Comparison of ENCODE assay signal across 15 cellular contexts in genomic region chr12:113142886-113143329, GRCh38. TPM values are rescaled to one million over a fixed set of nuclear protein-coding genes. Genes with fewer than 3 reads are reported as not detected.
A peak's percentile ranks its signal among the peaks of the same experiment; 100 is the strongest.
DNase-seq lines count a peak whose midpoint lies in the region; ATAC-seq and TF ChIP-seq lines count a peak whose summit lies in the region.
"Had no signal": no experiment of that assay in that cellular context is flagged by ENCODE, and none has a peak within 500 bp of the region (broad histone marks: within the 10 kb centered on the region; RNA-seq: fewer than 3 reads in every experiment).

No MANE protein-coding gene starts in this region.

- POLR2A ChIA-PET in activated CD8-positive, alpha-beta T cell treated with anti-CD3 and anti-CD28 coated beads for 36 hours (lab: Charles Lee) = interaction anchor here (1.8 kb wide), 1 partner anchor 10 kb away, joined by 4 read pairs; no protein-coding TSS in a partner anchor
- POLR2A ChIA-PET in activated CD8-positive, alpha-beta T cell treated with anti-CD3 and anti-CD28 coated beads, Interleukin-2, amount 10 ng/mL, durations not matched to agents 7 days and 5 days (lab: Charles Lee) = no interaction called here

- H3K4me3 ChIP-seq in adrenal gland (no peak overlapping the region), right lobe of liver (no peak overlapping the region), testis (no peak overlapping the region)
- H3K4me3 ChIP-seq: A549, cardiac muscle cell, gastrocnemius medialis had no signal

- no peak for ATAC-seq in activated CD8-positive, alpha-beta T cell treated with anti-CD3 and anti-CD28 coated beads for 36 hours
- no peak for ATAC-seq in activated CD8-positive, alpha-beta T cell treated with anti-CD3 and anti-CD28 coated beads, Interleukin-2, amount 10 ng/mL, durations not matched to agents 7 days and 5 days
- ATAC-seq in right lobe of liver = peak in 3 of 4 donors; percentile 44 to 61 (median 52)
- no peak for ATAC-seq in HG02763 (IDR thresholded peaks at IDR 0.05; ENCODE audit: unreplicated experiment)
- ATAC-seq: gastrocnemius medialis had no signal

- 39 to 50% (median 47%) methylated on average over 5 of the region's 5 CpGs for WGBS in adrenal gland, 4 donors
- no CpG with 5 or more reads among the region's 5 CpGs for WGBS in right lobe of liver (ENCODE audit: insufficient coverage, low coverage, low lambda C conversion rate, missing lambda C conversion rate)
- 66 to 77% methylated on average over 3 to 5 of the region's 5 CpGs for WGBS in testis, 2 donors

- H3K27me3 Mint-ChIP-seq in activated CD8-positive, alpha-beta T cell treated with anti-CD3 and anti-CD28 coated beads for 36 hours = no peaks in the 10 kb centered on the region
- peaks cover 10% of the 10 kb centered on the region for H3K27me3 Mint-ChIP-seq in activated CD8-positive, alpha-beta T cell treated with anti-CD3 and anti-CD28 coated beads, Interleukin-2, amount 10 ng/mL, durations not matched to agents 7 days and 5 days (ENCODE audit: low read depth)

- TF ChIP-seq POLR2A in adrenal gland (IDR thresholded peaks at IDR 0.05) = no peak
- TF ChIP-seq POLR2A in right lobe of liver (IDR thresholded peaks at IDR 0.05) = no peak
- TF ChIP-seq POLR2A in testis (IDR thresholded peaks at IDR 0.05) = no peak

- no peak for DNase-seq in activated CD8-positive, alpha-beta T cell treated with anti-CD3 and anti-CD28 coated beads for 36 hours
- no peak for DNase-seq in activated CD8-positive, alpha-beta T cell treated with anti-CD3 and anti-CD28 coated beads, Interleukin-2, amount 10 ng/mL, durations not matched to agents 7 days and 5 days
- DNase-seq in adrenal gland = no peak
- DNase-seq in right lobe of liver = no peak
- DNase-seq in testis = no peak
- no peak for DNase-seq in stimulated activated CD4-positive, alpha-beta T cell treated with anti-CD3 and anti-CD28 coated beads, Interleukin-12 subunit alpha, Interleukin-12 subunit beta, amount 100 ng/mL, for 4 hours
- no peak for DNase-seq in HuH-7 (ENCODE audit: low spot score)
- DNase-seq: activated naive CD4-positive, alpha-beta T cell treated with anti-CD3 and anti-CD28 coated beads, Interleukin-2, amount 10 ng/mL, durations not matched to agents 7 days and 5 days; HCEC 1CT; stimulated activated naive CD4-positive, alpha-beta T cell had no signal

- H3K27ac Mint-ChIP-seq in activated CD8-positive, alpha-beta T cell treated with anti-CD3 and anti-CD28 coated beads for 36 hours = peak overlapping the region; percentile 76
- no peak overlapping the region for H3K27ac Mint-ChIP-seq in activated CD8-positive, alpha-beta T cell treated with anti-CD3 and anti-CD28 coated beads, Interleukin-2, amount 10 ng/mL, durations not matched to agents 7 days and 5 days
- H3K27ac Mint-ChIP-seq: activated naive CD4-positive, alpha-beta T cell treated with anti-CD3 and anti-CD28 coated beads, Interleukin-2, amount 10 ng/mL, durations not matched to agents 7 days and 5 days had no signal

- peaks cover 5% of the 10 kb centered on the region for H3K9me3 Mint-ChIP-seq in activated CD8-positive, alpha-beta T cell treated with anti-CD3 and anti-CD28 coated beads for 36 hours
- no peaks in the 10 kb centered on the region for H3K9me3 Mint-ChIP-seq in activated CD8-positive, alpha-beta T cell treated with anti-CD3 and anti-CD28 coated beads, Interleukin-2, amount 10 ng/mL, durations not matched to agents 7 days and 5 days (ENCODE audit: insufficient read depth)
- H3K9me3 Mint-ChIP-seq: activated naive CD4-positive, alpha-beta T cell treated with anti-CD3 and anti-CD28 coated beads, Interleukin-2, amount 10 ng/mL, durations not matched to agents 7 days and 5 days had no signal

- no peaks in the 10 kb centered on the region for H3K36me3 Mint-ChIP-seq in activated CD8-positive, alpha-beta T cell treated with anti-CD3 and anti-CD28 coated beads for 36 hours (ENCODE audit: low read depth)
- H3K36me3 Mint-ChIP-seq in activated CD8-positive, alpha-beta T cell treated with anti-CD3 and anti-CD28 coated beads, Interleukin-2, amount 10 ng/mL, durations not matched to agents 7 days and 5 days (ENCODE audit: low read depth) = no peaks in the 10 kb centered on the region
- H3K36me3 Mint-ChIP-seq: activated naive CD4-positive, alpha-beta T cell treated with anti-CD3 and anti-CD28 coated beads, Interleukin-2, amount 10 ng/mL, durations not matched to agents 7 days and 5 days had no signal

- intact Hi-C loops in activated CD8-positive, alpha-beta T cell treated with anti-CD3 and anti-CD28 coated beads for 36 hours (cut with micrococcal nuclease) = no loop called here
- intact Hi-C loops in adrenal gland (cut with DNase I) (no loop called here), right lobe of liver (cut with DNase I) (no loop called here), testis (cut with DNase I; ENCODE audit: low total_unique reads) (no loop called here)

- no peak overlapping the region for H3K4me3 Mint-ChIP-seq in activated CD8-positive, alpha-beta T cell treated with anti-CD3 and anti-CD28 coated beads for 36 hours
- no peak overlapping the region for H3K4me3 Mint-ChIP-seq in activated CD8-positive, alpha-beta T cell treated with anti-CD3 and anti-CD28 coated beads, Interleukin-2, amount 10 ng/mL, durations not matched to agents 7 days and 5 days
- H3K4me3 Mint-ChIP-seq: activated naive CD4-positive, alpha-beta T cell treated with anti-CD3 and anti-CD28 coated beads, Interleukin-2, amount 10 ng/mL, durations not matched to agents 7 days and 5 days had no signal

- no peaks in the 10 kb centered on the region for H3K9me3 ChIP-seq in adrenal gland (replicated peaks in 1 of 3)
- H3K9me3 ChIP-seq in right lobe of liver = no peaks in the 10 kb centered on the region
- no peaks in the 10 kb centered on the region for H3K9me3 ChIP-seq in testis
- H3K9me3 ChIP-seq: gastrocnemius medialis had no signal

- H3K27ac ChIP-seq in adrenal gland (peak overlapping the region in 4 of 5 donors; percentile 73 to 94 (median 88)), right lobe of liver (no peak overlapping the region), testis (peak overlapping the region; percentile 42 to 72)
- H3K27ac ChIP-seq: A549, cardiac muscle cell, gastrocnemius medialis had no signal

- H3K4me1 ChIP-seq in adrenal gland (replicated peaks in 1 of 2) = peaks cover 14 to 22% of the 10 kb centered on the region in 2 donors
- no peaks in the 10 kb centered on the region for H3K4me1 ChIP-seq in right lobe of liver
- peaks cover 11% of the 10 kb centered on the region for H3K4me1 ChIP-seq in testis
- H3K4me1 ChIP-seq: A549, gastrocnemius medialis had no signal

- H3K4me1 Mint-ChIP-seq in activated CD8-positive, alpha-beta T cell treated with anti-CD3 and anti-CD28 coated beads for 36 hours (ENCODE audit: low read depth) = peaks cover 8% of the 10 kb centered on the region
- H3K4me1 Mint-ChIP-seq in activated CD8-positive, alpha-beta T cell treated with anti-CD3 and anti-CD28 coated beads, Interleukin-2, amount 10 ng/mL, durations not matched to agents 7 days and 5 days (ENCODE audit: low read depth) = no peaks in the 10 kb centered on the region
- H3K4me1 Mint-ChIP-seq: activated naive CD4-positive, alpha-beta T cell treated with anti-CD3 and anti-CD28 coated beads, Interleukin-2, amount 10 ng/mL, durations not matched to agents 7 days and 5 days had no signal

- CTCF ChIA-PET in activated CD8-positive, alpha-beta T cell treated with anti-CD3 and anti-CD28 coated beads for 36 hours (lab: Charles Lee) = interaction anchor here (1.0 kb wide), 1 partner anchor 10 kb away, joined by 4 read pairs; no protein-coding TSS in a partner anchor
- CTCF ChIA-PET in activated CD8-positive, alpha-beta T cell treated with anti-CD3 and anti-CD28 coated beads, Interleukin-2, amount 10 ng/mL, durations not matched to agents 7 days and 5 days (lab: Charles Lee) = interaction anchor here (0.6 kb wide), 1 partner anchor 757 kb away, joined by 3 read pairs; no protein-coding TSS in a partner anchor

- no peak for TF ChIP-seq CTCF in activated CD8-positive, alpha-beta T cell treated with anti-CD3 and anti-CD28 coated beads for 36 hours (IDR thresholded peaks at IDR 0.05)
- TF ChIP-seq CTCF in adrenal gland (IDR thresholded peaks at IDR 0.05) (no peak), right lobe of liver (IDR thresholded peaks at IDR 0.05) (no peak), testis (IDR thresholded peaks at IDR 0.05) (no peak)

- no peaks in the 10 kb centered on the region for H3K27me3 ChIP-seq in adrenal gland
- H3K27me3 ChIP-seq in right lobe of liver = no peaks in the 10 kb centered on the region
- no peaks in the 10 kb centered on the region for H3K27me3 ChIP-seq in testis
- H3K27me3 ChIP-seq: cardiac muscle cell had no signal

- H3K36me3 ChIP-seq in adrenal gland (replicated peaks in 1 of 2) (no peaks in the 10 kb centered on the region), right lobe of liver (no peaks in the 10 kb centered on the region), testis (ENCODE audit: low read depth, missing control alignments) (no peaks in the 10 kb centered on the region)
- H3K36me3 ChIP-seq: cardiac muscle cell, gastrocnemius medialis had no signal

RNA-seq across cellular contexts. Expression of gene CFAP73, which starts 6.6 kb away (rescaled TPM):
- 1 to 10 TPM; 1.7 to 1.9 TPM for total RNA-seq in activated CD8-positive, alpha-beta T cell treated with anti-CD3 and anti-CD28 coated beads for 36 hours
- total RNA-seq in activated CD8-positive, alpha-beta T cell treated with anti-CD3 and anti-CD28 coated beads, Interleukin-2, amount 10 ng/mL, durations not matched to agents 7 days and 5 days = under 1 TPM; 0.23 to 0.34 TPM
- total RNA-seq in adrenal gland = under 1 TPM in 2 of 8 donors, not detected in 6; 0.14 to 0.28 TPM
- polyA plus RNA-seq in adrenal gland = under 1 TPM in 2 of 3 donors, not detected in 1; 0.24 to 0.57 TPM
- under 1 TPM in 1 of 6 experiments, not detected in 5; 0.15 TPM for total RNA-seq in right lobe of liver
- total RNA-seq in testis = under 1 TPM in 1 of 2 donors, not detected in 1; 0.81 TPM
- polyA plus RNA-seq in testis (ENCODE audit: insufficient read depth, low read depth, low replicate concordance) = 1.2 TPM
- total RNA-seq: cardiac muscle cell, gastrocnemius medialis, SK-MEL-5 had no signal
- polyA plus RNA-seq: cardiac muscle cell had no signal

RNA-seq across cellular contexts. Expression of gene RASAL1, which starts 7.3 kb away (rescaled TPM):
- 10 to 100 TPM in 1 of 2 experiments, 1 to 10 TPM in 1; 9.8 to 12.4 TPM for total RNA-seq in activated CD8-positive, alpha-beta T cell treated with anti-CD3 and anti-CD28 coated beads for 36 hours
- under 1 TPM; 0.26 to 0.47 TPM for total RNA-seq in activated CD8-positive, alpha-beta T cell treated with anti-CD3 and anti-CD28 coated beads, Interleukin-2, amount 10 ng/mL, durations not matched to agents 7 days and 5 days
- total RNA-seq in adrenal gland (10 to 100 TPM; 22.6 to 90.4 (median 43.3) TPM), right lobe of liver (under 1 TPM in 4 of 6 experiments, not detected in 2; 0.10 to 0.24 (median 0.15) TPM), testis (10 to 100 TPM; 18.2 to 20.1 TPM)
- polyA plus RNA-seq in adrenal gland (10 to 100 TPM; 38.9 to 54.2 (median 40.7) TPM), testis (ENCODE audit: insufficient read depth, low read depth, low replicate concordance) (5.0 TPM)
- total RNA-seq: gastrocnemius medialis had no signal

RNA-seq across cellular contexts. Expression of gene DDX54, which starts 42.4 kb away (rescaled TPM):
- total RNA-seq in activated CD8-positive, alpha-beta T cell treated with anti-CD3 and anti-CD28 coated beads for 36 hours = 100 to 1,000 TPM; 112 to 133 TPM
- total RNA-seq in activated CD8-positive, alpha-beta T cell treated with anti-CD3 and anti-CD28 coated beads, Interleukin-2, amount 10 ng/mL, durations not matched to agents 7 days and 5 days = 10 to 100 TPM; 79.4 to 82.0 TPM
- total RNA-seq in adrenal gland = 100 to 1,000 TPM in 2 of 8 donors, 10 to 100 TPM in 6; 62.0 to 109 (median 79.9) TPM
- polyA plus RNA-seq in adrenal gland = 10 to 100 TPM; 27.9 to 60.5 (median 44.4) TPM
- total RNA-seq in right lobe of liver = 10 to 100 TPM; 22.8 to 43.8 (median 31.1) TPM
- 10 to 100 TPM; 62.4 to 63.6 TPM for total RNA-seq in testis
- polyA plus RNA-seq in testis (ENCODE audit: insufficient read depth, low read depth, low replicate concordance) = 40.3 TPM

RNA-seq across cellular contexts. Expression of gene RITA1, which starts 42.6 kb away (rescaled TPM):
- total RNA-seq in activated CD8-positive, alpha-beta T cell treated with anti-CD3 and anti-CD28 coated beads for 36 hours = 10 to 100 TPM; 18.5 to 19.1 TPM
- 10 to 100 TPM; 21.0 to 22.6 TPM for total RNA-seq in activated CD8-positive, alpha-beta T cell treated with anti-CD3 and anti-CD28 coated beads, Interleukin-2, amount 10 ng/mL, durations not matched to agents 7 days and 5 days
- total RNA-seq in adrenal gland = 10 to 100 TPM; 32.5 to 84.1 (median 42.5) TPM
- polyA plus RNA-seq in adrenal gland = 10 to 100 TPM; 17.5 to 19.6 (median 18.6) TPM
- 10 to 100 TPM; 11.1 to 33.0 (median 22.3) TPM for total RNA-seq in right lobe of liver
- 10 to 100 TPM; 20.9 to 22.1 TPM for total RNA-seq in testis
- polyA plus RNA-seq in testis (ENCODE audit: insufficient read depth, low read depth, low replicate concordance) = 14.3 TPM

Comparison
In these comparisons a context has a peak if more than half of its experiments do, and no peak if none do; other contexts are left out.
1. RNA of gene RASAL1, which starts 7.3 kb away (total RNA-seq): 22.6 to 90.4 TPM in adrenal gland, 18.2 to 20.1 TPM in testis and 9.8 to 12.4 TPM in activated CD8-positive, alpha-beta T cell treated with anti-CD3 and anti-CD28 coated beads for 36 hours; 0.26 to 0.47 TPM in activated CD8-positive, alpha-beta T cell treated with anti-CD3 and anti-CD28 coated beads, Interleukin-2, amount 10 ng/mL, durations not matched to agents 7 days and 5 days and 0.10 to 0.24 TPM in right lobe of liver; every median in the first group is over 4 times any median in the second.
2. ATAC-seq: peak in right lobe of liver (3 of 4); none in activated CD8-positive, alpha-beta T cell treated with anti-CD3 and anti-CD28 coated beads for 36 hours (single experiment), activated CD8-positive, alpha-beta T cell treated with anti-CD3 and anti-CD28 coated beads, Interleukin-2, amount 10 ng/mL, durations not matched to agents 7 days and 5 days (single experiment) and HG02763 (single experiment).
3. H3K27ac ChIP-seq: peak in adrenal gland (4 of 5) and testis (2 of 2); none in right lobe of liver (0 of 3).